9 cellular contexts compared by ENCODE assay signal in the genomic region with DNA sequence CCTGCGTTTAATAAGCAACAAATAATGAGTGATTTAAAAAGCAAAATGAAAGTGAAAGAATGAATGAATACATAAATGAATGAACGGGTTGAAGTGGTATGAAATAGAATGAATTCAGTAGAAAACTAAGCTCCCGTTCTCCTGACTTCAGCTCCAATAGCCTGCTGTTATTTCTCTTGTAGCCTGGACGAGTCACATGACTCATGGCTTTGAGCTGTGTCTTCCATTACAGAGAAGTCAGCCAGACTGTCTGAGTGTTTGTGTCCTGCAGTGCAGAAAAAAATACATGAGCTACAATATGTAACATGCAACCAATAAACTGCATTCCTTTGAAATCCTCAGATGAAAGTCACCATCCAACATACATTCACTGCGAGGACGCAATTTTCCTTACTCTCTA. TPM values are rescaled to one million over a fixed set of nuclear protein-coding genes. Genes with fewer than 3 reads are reported as not detected.
A peak's percentile ranks its signal among the peaks of the same experiment; 100 is the strongest.
DNase-seq lines count a peak whose midpoint lies in the region; ATAC-seq and TF ChIP-seq lines count a peak whose summit lies in the region.
"Had no signal": no experiment of that assay in that cellular context is flagged by ENCODE, and none has a peak within 500 bp of the region (broad histone marks: within the 10 kb centered on the region; RNA-seq: fewer than 3 reads in every experiment).

No MANE protein-coding gene starts in this region.

- peak; percentile 68 for DNase-seq in HCEC 1CT
- DNase-seq in RWPE2 (ENCODE audit: low spot score): no peak
- DNase-seq in foreskin melanocyte: peak; percentile 66
- DNase-seq in renal cortical epithelial cell (ENCODE audit: low read depth): peak; percentile 67
- no peak for DNase-seq in ureter (ENCODE audit: low spot score)
- no peak for DNase-seq in NCI-H128 (lab: John Stamatoyannopoulos, UW; ENCODE audit: unreplicated experiment)
- DNase-seq: NCI-H1105 treated with DMSO at 0.1 percent for 48 hours had no signal

- no peaks in the 10 kb centered on the region for H3K36me3 ChIP-seq in RWPE2 (ENCODE audit: low read depth)

- H3K4me3 ChIP-seq in RWPE2 (ENCODE audit: severe bottlenecking): no peak overlapping the region

- peaks cover 9% of the 10 kb centered on the region for H3K4me1 ChIP-seq in RWPE2 (ENCODE audit: insufficient read depth, poor library complexity, severe bottlenecking)

- peak; percentile 48; the same call in 2 of the 3 replicates for ATAC-seq in RWPE2 (ENCODE audit: low read depth)
- no peak for ATAC-seq in GM21737 (IDR thresholded peaks at IDR 0.05; ENCODE audit: unreplicated experiment)

- H3K27ac ChIP-seq in RWPE2 (ENCODE audit: poor library complexity, severe bottlenecking): no peak overlapping the region
- H3K27ac ChIP-seq: VCaP had no signal

- H3K27me3 ChIP-seq in RWPE2 (ENCODE audit: insufficient read depth, poor library complexity, severe bottlenecking): no peaks in the 10 kb centered on the region

- H3K9me3 ChIP-seq in RWPE2 (ENCODE audit: severe bottlenecking): no peaks in the 10 kb centered on the region

- TF ChIP-seq CTCF in RWPE2 (IDR thresholded peaks at IDR 0.05; ENCODE audit: poor library complexity, severe bottlenecking): no peak

RNA-seq across cellular contexts. Expression of a gene that starts 21.2 kb away (rescaled TPM):
- total RNA-seq in renal cortical epithelial cell (0.35 and 1.2 TPM in 2 replicates), ureter (0.39 TPM)

Comparison
In these comparisons a context has a peak if more than half of its experiments do, and no peak if none do; other contexts are left out.
1. DNase-seq: peak in HCEC 1CT (single experiment), foreskin melanocyte (single experiment) and renal cortical epithelial cell (single experiment); none in RWPE2 (single experiment), ureter (single experiment) and NCI-H128 (single experiment).